Comparison of ENCODE assay signal across 33 cellular contexts in genomic region chr7:123199869-123200268, GRCh38. TPM values are rescaled to one million over a fixed set of nuclear protein-coding genes. Genes with fewer than 3 reads are reported as not detected.
"Had no signal": no experiment of that assay in that cellular context is flagged by ENCODE, and none has a peak within 500 bp of the region (broad histone marks: within the 10 kb centered on the region; RNA-seq: fewer than 3 reads in every experiment).

Gene SLC13A1, minus strand, starts transcription at chr7:123199969. Its CDS starts 23 bp downstream, at chr7:123199946.

- H3K36me3 ChIP-seq: colonic mucosa, gastrocnemius medialis, heart left ventricle, lower lobe of right lung, sigmoid colon, spleen, suprapubic skin, transverse colon, upper lobe of right lung, uterus had no signal

- DNase-seq: colonic mucosa; effector CD8-positive, alpha-beta T cell; endodermal cell; foreskin fibroblast; gastrocnemius medialis; heart left ventricle; left cardiac atrium; left ventricle myocardium superior; lower lobe of right lung; naive B cell; nucleus accumbens; posterior cingulate gyrus; psoas muscle; right cardiac atrium; sigmoid colon; spleen; stimulated activated CD4-positive, alpha-beta T cell treated with anti-CD3 and anti-CD28 coated beads, Interleukin-4, amount 100 ng/mL, for 4 hours; stimulated activated naive CD8-positive, alpha-beta T cell treated with anti-CD3 and anti-CD28 coated beads, Interleukin-15, amount 100 ng/mL, for 72 hours; transverse colon; upper lobe of right lung; uterus had no signal

- H3K4me3 ChIP-seq: colonic mucosa, gastrocnemius medialis, heart left ventricle, hepatocyte, lower lobe of right lung, psoas muscle, sigmoid colon, spleen, suprapubic skin, transverse colon, upper lobe of right lung, uterus had no signal

- H3K4me1 ChIP-seq: colonic mucosa, gastrocnemius medialis, lower lobe of right lung, psoas muscle, sigmoid colon, spleen, suprapubic skin, upper lobe of right lung, uterus had no signal

- H3K9me3 ChIP-seq: colonic mucosa, gastrocnemius medialis, heart left ventricle, lower lobe of right lung, psoas muscle, sigmoid colon, spleen, suprapubic skin, transverse colon, upper lobe of right lung, uterus had no signal

- H3K27me3 ChIP-seq: colonic mucosa, gastrocnemius medialis, heart left ventricle, hepatocyte, sigmoid colon, spleen, suprapubic skin, transverse colon, upper lobe of right lung, uterus had no signal

- H3K27ac ChIP-seq: colonic mucosa, epithelial cell of prostate, gastrocnemius medialis, heart left ventricle, hepatocyte, lower lobe of right lung, psoas muscle, sigmoid colon, spleen, suprapubic skin, upper lobe of right lung, uterus had no signal

- ATAC-seq: esophagus mucosa; gastrocnemius medialis; heart left ventricle; left cardiac atrium; left ventricle myocardium superior; lower lobe of right lung; natural killer cell treated with Interleukin-12 subunit alpha and Interleukin-12 subunit beta and Interleukin-15 and Interleukin-18, amount 100 ng/mL, for 72 hours; psoas muscle; right cardiac atrium; stimulated activated memory B cell treated with anti-CD40 and anti-IgM and Interleukin-4, amounts not matched to agents 10 μg/mL and 1 μg/mL and 100 μg/mL, for 72 hours; stimulated activated naive CD8-positive, alpha-beta T cell treated with anti-CD3 and anti-CD28 coated beads, Interleukin-15, amount 100 ng/mL, for 72 hours; upper lobe of right lung had no signal

RNA-seq across cellular contexts. Expression of gene SLC13A1, which starts in this region (rescaled TPM):
- total RNA-seq: chondrocyte; endodermal cell; esophagus mucosa; gastrocnemius medialis; heart left ventricle; kidney epithelial cell; left cardiac atrium; left ventricle myocardium superior; lower lobe of right lung; mesenteric fat pad; natural killer cell treated with Interleukin-12 subunit alpha and Interleukin-12 subunit beta and Interleukin-15 and Interleukin-18, amount 100 ng/mL, for 72 hours; osteocyte; renal cortical epithelial cell; right cardiac atrium; sigmoid colon; skeletal muscle tissue; spleen; suprapubic skin; upper lobe of right lung; uterus had no signal
- polyA plus RNA-seq: heart left ventricle, hepatocyte, psoas muscle, right cardiac atrium, spleen had no signal
